10 cellular contexts compared by ENCODE assay signal in genomic region chr7:130900471-130901076, GRCh38.
A peak's percentile ranks its signal among the peaks of the same experiment; 100 is the strongest.
DNase-seq lines count a peak whose midpoint lies in the region; ATAC-seq, FAIRE-seq and TF ChIP-seq lines count a peak whose summit lies in the region.
"Had no signal": no experiment of that assay in that cellular context is flagged by ENCODE, and none has a peak within 500 bp of the region (broad histone marks: within the 10 kb centered on the region; RNA-seq: fewer than 3 reads in every experiment).

No MANE protein-coding gene starts in this region.

- peaks cover 66% of the 10 kb centered on the region for H3K36me3 Mint-ChIP-seq in T-cell

- WGBS in esophagus squamous epithelium, 2 donors: 53 to 63% methylated on average over 5 of the region's 5 CpGs

- CTCF ChIA-PET in T-cell (lab: Charles Lee): interaction anchor here in 1 of 2 donors (0.6 to 1.3 kb wide), 2 partner anchors 14 to 111 kb away, joined by 4 to 5 read pairs; no protein-coding TSS in a partner anchor

- H3K27me3 ChIP-seq in esophagus squamous epithelium (no peaks in the 10 kb centered on the region), skeletal muscle satellite cell (ENCODE audit: control insufficient read depth, insufficient read depth, low read length) (no peaks in the 10 kb centered on the region)

- H3K9me3 ChIP-seq in esophagus squamous epithelium (no peaks in the 10 kb centered on the region), skeletal muscle satellite cell (replicated peaks; ENCODE audit: low read length) (no peaks in the 10 kb centered on the region)

- peaks cover 58 to 100% (median 88%) of the 10 kb centered on the region in 3 donors for H3K4me1 ChIP-seq in esophagus squamous epithelium
- peaks cover 95% of the 10 kb centered on the region for H3K4me1 ChIP-seq in skeletal muscle satellite cell (ENCODE audit: control insufficient read depth, insufficient read depth, low read length)

- TF ChIP-seq POLR2A in GM12891 (IDR thresholded peaks at IDR 0.05; ENCODE audit: low read depth, low read length): 0 out of 2 replicates have a peak, but pooled peaks have one; percentile 23
- TF ChIP-seq POLR2A in esophagus squamous epithelium (IDR thresholded peaks at IDR 0.05): no peak

- TF ChIP-seq CTCF in esophagus squamous epithelium (IDR thresholded peaks at IDR 0.05): no peak

- ATAC-seq in T-cell (replicated peaks in 1 of 4) (no peak), HG03439 (IDR thresholded peaks at IDR 0.05; ENCODE audit: unreplicated experiment) (no peak), GM19452 (IDR thresholded peaks at IDR 0.05; ENCODE audit: unreplicated experiment) (no peak), GM19324 (IDR thresholded peaks at IDR 0.05; ENCODE audit: low FRiP score, unreplicated experiment) (no peak)

- POLR2A ChIA-PET in T-cell (lab: Charles Lee): interaction anchor here in 1 of 2 donors (0.5 to 0.6 kb wide), 2 partner anchors 30 to 518 kb away, joined by 3 to 11 read pairs; no protein-coding TSS in a partner anchor

- peak overlapping the region; percentile 75 to 83 for H3K27ac Mint-ChIP-seq in T-cell

- FAIRE-seq in GM12891 (lab: Jason Lieb, UNC): no peak

- H3K36me3 ChIP-seq in esophagus squamous epithelium (peaks cover 0 to 33% (median 0%) of the 10 kb centered on the region in 3 donors), skeletal muscle satellite cell (ENCODE audit: insufficient read depth, low read length) (peaks cover 90% of the 10 kb centered on the region)

- peak overlapping the region; percentile 61 for H3K9ac ChIP-seq in skeletal muscle satellite cell (ENCODE audit: low read depth, low read length)

- H3K4me1 Mint-ChIP-seq in T-cell: peaks cover 63 to 98% (median 93%) of the 10 kb centered on the region in 3 donors

- H3K4me2 ChIP-seq in skeletal muscle satellite cell (ENCODE audit: low read length): peak overlapping the region; percentile 64

- no peak for DNase-seq in GM12891 (ENCODE audit: insufficient read length, low spot score)
- DNase-seq in T-cell: no peak
- DNase-seq in esophagus squamous epithelium (lab: John Stamatoyannopoulos, UW): no peak
- no peak for DNase-seq in NCI-H187 (lab: John Stamatoyannopoulos, UW)
- DNase-seq: KBM-7; stimulated activated CD4-positive, alpha-beta T cell treated with anti-CD3 and anti-CD28 coated beads, Interleukin-12 subunit alpha, Interleukin-12 subunit beta, amount 100 ng/mL, for 4 hours had no signal

- no peak overlapping the region for H3K4me3 ChIP-seq in esophagus squamous epithelium
- H3K4me3 ChIP-seq in skeletal muscle satellite cell (ENCODE audit: low read length): peak overlapping the region; percentile 19

- intact Hi-C loops in esophagus squamous epithelium (cut with DNase I): no loop called here

- H3K9me3 Mint-ChIP-seq in T-cell: no peaks in the 10 kb centered on the region

- no peak overlapping the region for H3K4me3 Mint-ChIP-seq in T-cell

- no peaks in the 10 kb centered on the region for H3K27me3 Mint-ChIP-seq in T-cell

- H3K27ac ChIP-seq in esophagus squamous epithelium: peak overlapping the region; percentile 69 to 88 (median 81)

TF ChIP-seq in GM12891, 5 proteins besides CTCF, POLR2A, EP300 and RAD21:
- no peak; the same call in 1 of the 2 replicates for TF ChIP-seq POLR2AphosphoS5 (IDR thresholded peaks at IDR 0.05; ENCODE audit: low read depth, low read length)
- TF ChIP-seq TAF1 (IDR thresholded peaks at IDR 0.05; ENCODE audit: low read depth, low read length): no peak
- no peak for TF ChIP-seq SPI1 (IDR thresholded peaks at IDR 0.05; ENCODE audit: low read depth, low read length)
- TF ChIP-seq PAX5 (IDR thresholded peaks at IDR 0.05; ENCODE audit: insufficient read depth, low read length, severe bottlenecking): no peak
- no peak; the same call in 1 of the 2 replicates for TF ChIP-seq POU2F2 (IDR thresholded peaks at IDR 0.05; ENCODE audit: low read depth, low read length)
